Comparison of ENCODE assay signal across 15 cellular contexts in the genomic region with DNA sequence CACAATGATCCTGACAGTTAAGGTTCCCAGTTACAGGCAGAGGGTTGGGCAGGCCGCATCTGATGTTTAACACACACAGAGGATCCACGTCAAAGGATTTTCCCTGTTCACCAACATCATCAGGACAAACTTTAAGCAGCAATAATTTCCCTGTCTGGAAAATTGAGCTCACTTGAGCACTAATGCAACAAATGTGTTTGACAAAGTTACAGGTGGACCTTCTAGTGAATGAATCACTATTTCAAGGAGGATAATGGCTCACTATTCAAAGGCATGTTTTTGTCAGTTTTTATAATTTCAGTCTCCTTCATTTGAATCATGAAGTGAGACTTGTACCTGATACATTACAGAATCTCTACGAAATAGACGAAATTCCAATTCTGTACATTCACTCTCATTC.
DNase-seq lines count a peak whose midpoint lies in the region; ATAC-seq and TF ChIP-seq lines count a peak whose summit lies in the region.
"Had no signal": no experiment of that assay in that cellular context is flagged by ENCODE, and none has a peak within 500 bp of the region (broad histone marks: within the 10 kb centered on the region; RNA-seq: fewer than 3 reads in every experiment).

No MANE protein-coding gene starts in this region.

- no peak overlapping the region for H3K4me3 Mint-ChIP-seq in brain
- H3K4me3 Mint-ChIP-seq: IgD-negative memory B cell had no signal

- ATAC-seq in HG02840 (IDR thresholded peaks at IDR 0.05; ENCODE audit: low FRiP score, unreplicated experiment), result no peak
- ATAC-seq: HCT116 had no signal

- peak overlapping the region; percentile 60; the same call in 1 of the 2 replicates for H3K9ac ChIP-seq in BLaER1
- H3K9ac ChIP-seq: GM23248 had no signal

- peak overlapping the region in 3 of 5 experiments; percentile 26 to 87 (median 85) for H3K27ac Mint-ChIP-seq in brain
- H3K27ac Mint-ChIP-seq: CD4-positive, alpha-beta memory T cell had no signal

- peaks cover 71% of the 10 kb centered on the region for H3K4me1 Mint-ChIP-seq in brain

- H3K27ac ChIP-seq in BLaER1 (peak overlapping the region; percentile 29), HEK293 (ENCODE audit: extremely low read depth, low read depth, low read length) (no peak overlapping the region)
- H3K27ac ChIP-seq: C4-2B, GM23248 had no signal

- POLR2A ChIA-PET in HEK293 (lab: Yijun Ruan, JAX), result no interaction called here

- H3K36me3 Mint-ChIP-seq in brain, result peaks cover 51% of the 10 kb centered on the region

- peaks cover 21 to 36% (median 31%) of the 10 kb centered on the region in 5 experiments for H3K9me3 Mint-ChIP-seq in brain

- H3K4me2 ChIP-seq in BLaER1, result peak overlapping the region; percentile 90

- CTCF ChIA-PET in HEK293 (lab: Yijun Ruan, JAX), result no interaction called here

- H3K4me1 ChIP-seq in BLaER1 (peaks cover 73% of the 10 kb centered on the region), HEK293 (ENCODE audit: control insufficient read depth, insufficient read depth, low read length) (no peaks in the 10 kb centered on the region; the same call in 1 of the 2 replicates)

- peak; percentile 64 for DNase-seq in renal cortical epithelial cell (ENCODE audit: low read depth)
- no peak for DNase-seq in NCI-H1417 (lab: John Stamatoyannopoulos, UW)
- DNase-seq in stimulated activated naive CD4-positive, alpha-beta T cell (lab: John Stamatoyannopoulos, UW), result no peak
- DNase-seq: 8988T; CD4-positive, alpha-beta memory T cell; DMS153; GF-D8; GM23248 had no signal

- H3K27me3 Mint-ChIP-seq in brain, result no peaks in the 10 kb centered on the region

- H3K4me3 ChIP-seq in BLaER1, result peak overlapping the region; percentile 22; the same call in 1 of the 2 replicates
- no peak overlapping the region for H3K4me3 ChIP-seq in HEK293 (ENCODE audit: low read depth, low read length)
- H3K4me3 ChIP-seq: GM23248 had no signal

- TF ChIP-seq CTCF in HEK293 (tag by site-specific recombination; IDR thresholded peaks at IDR 0.05), result no peak
- TF ChIP-seq CTCF in brain (conservative IDR thresholded peaks at IDR 0.05), result no peak

- peaks cover 16% of the 10 kb centered on the region; the same call in 1 of the 2 replicates for H3K36me3 ChIP-seq in BLaER1
- H3K36me3 ChIP-seq in HEK293 (ENCODE audit: control insufficient read depth in 2 of 2, insufficient read depth in 1 of 2, low read length in 2 of 2), result no peaks in the 10 kb centered on the region

- H3K9me3 ChIP-seq in BLaER1, result peaks cover 38% of the 10 kb centered on the region
- no peaks in the 10 kb centered on the region for H3K9me3 ChIP-seq in HEK293 (ENCODE audit: control insufficient read depth, insufficient read depth, low read depth, low read length)

- H4K20me1 ChIP-seq in BLaER1, result peaks cover 66% of the 10 kb centered on the region

- no peaks in the 10 kb centered on the region for H3K27me3 ChIP-seq in BLaER1

TF ChIP-seq in HEK293, 187 proteins besides CTCF, POLR2A, EP300 and RAD21:
- TF ChIP-seq, protein P1, sequence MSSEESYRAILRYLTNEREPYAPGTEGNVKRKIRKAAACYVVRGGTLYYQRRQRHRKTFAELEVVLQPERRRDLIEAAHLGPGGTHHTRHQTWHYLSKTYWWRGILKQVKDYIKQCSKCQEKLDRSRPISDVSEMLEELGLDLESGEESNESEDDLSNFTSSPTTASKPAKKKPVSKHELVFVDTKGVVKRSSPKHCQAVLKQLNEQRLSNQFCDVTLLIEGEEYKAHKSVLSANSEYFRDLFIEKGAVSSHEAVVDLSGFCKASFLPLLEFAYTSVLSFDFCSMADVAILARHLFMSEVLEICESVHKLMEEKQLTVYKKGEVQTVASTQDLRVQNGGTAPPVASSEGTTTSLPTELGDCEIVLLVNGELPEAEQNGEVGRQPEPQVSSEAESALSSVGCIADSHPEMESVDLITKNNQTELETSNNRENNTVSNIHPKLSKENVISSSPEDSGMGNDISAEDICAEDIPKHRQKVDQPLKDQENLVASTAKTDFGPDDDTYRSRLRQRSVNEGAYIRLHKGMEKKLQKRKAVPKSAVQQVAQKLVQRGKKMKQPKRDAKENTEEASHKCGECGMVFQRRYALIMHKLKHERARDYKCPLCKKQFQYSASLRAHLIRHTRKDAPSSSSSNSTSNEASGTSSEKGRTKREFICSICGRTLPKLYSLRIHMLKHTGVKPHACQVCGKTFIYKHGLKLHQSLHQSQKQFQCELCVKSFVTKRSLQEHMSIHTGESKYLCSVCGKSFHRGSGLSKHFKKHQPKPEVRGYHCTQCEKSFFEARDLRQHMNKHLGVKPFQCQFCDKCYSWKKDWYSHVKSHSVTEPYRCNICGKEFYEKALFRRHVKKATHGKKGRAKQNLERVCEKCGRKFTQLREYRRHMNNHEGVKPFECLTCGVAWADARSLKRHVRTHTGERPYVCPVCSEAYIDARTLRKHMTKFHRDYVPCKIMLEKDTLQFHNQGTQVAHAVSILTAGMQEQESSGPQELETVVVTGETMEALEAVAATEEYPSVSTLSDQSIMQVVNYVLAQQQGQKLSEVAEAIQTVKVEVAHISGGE (tag by site-specific recombination; conservative IDR thresholded peaks at IDR 0.05; ENCODE audit: low read depth), result no peak
- TF ChIP-seq, protein P2, sequence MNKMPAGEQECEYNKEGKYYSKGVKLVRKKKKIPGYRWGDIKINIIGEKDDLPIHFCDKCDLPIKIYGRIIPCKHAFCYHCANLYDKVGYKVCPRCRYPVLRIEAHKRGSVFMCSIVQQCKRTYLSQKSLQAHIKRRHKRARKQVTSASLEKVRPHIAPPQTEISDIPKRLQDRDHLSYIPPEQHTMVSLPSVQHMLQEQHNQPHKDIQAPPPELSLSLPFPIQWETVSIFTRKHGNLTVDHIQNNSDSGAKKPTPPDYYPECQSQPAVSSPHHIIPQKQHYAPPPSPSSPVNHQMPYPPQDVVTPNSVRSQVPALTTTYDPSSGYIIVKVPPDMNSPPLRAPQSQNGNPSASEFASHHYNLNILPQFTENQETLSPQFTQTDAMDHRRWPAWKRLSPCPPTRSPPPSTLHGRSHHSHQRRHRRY (tag by site-specific recombination; IDR thresholded peaks at IDR 0.05), result no peak
- peak; percentile 95 for TF ChIP-seq SCRT2 (tag by site-specific recombination; IDR thresholded peaks at IDR 0.05)
- TF ChIP-seq, protein P3, sequence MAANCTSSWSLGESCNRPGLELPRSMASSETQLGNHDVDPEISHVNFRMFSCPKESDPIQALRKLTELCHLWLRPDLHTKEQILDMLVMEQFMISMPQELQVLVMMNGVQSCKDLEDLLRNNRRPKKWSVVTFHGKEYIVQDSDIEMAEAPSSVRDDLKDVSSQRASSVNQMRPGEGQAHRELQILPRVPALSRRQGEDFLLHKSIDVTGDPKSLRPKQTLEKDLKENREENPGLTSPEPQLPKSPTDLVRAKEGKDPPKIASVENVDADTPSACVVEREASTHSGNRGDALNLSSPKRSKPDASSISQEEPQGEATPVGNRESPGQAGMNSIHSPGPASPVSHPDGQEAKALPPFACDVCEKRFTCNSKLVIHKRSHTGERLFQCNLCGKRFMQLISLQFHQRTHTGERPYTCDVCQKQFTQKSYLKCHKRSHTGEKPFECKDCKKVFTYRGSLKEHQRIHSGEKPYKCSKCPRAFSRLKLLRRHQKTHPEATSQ (tag by site-specific recombination; IDR thresholded peaks at IDR 0.05), result no peak
- TF ChIP-seq SCRT1 (tag by site-specific recombination; IDR thresholded peaks at IDR 0.05; ENCODE audit: borderline replicate concordance), result peak; percentile 41; the same call in 1 of the 2 replicates
- no peak for TF ChIP-seq ZNF211 (tag by site-specific recombination; IDR thresholded peaks at IDR 0.05; ENCODE audit: low read depth)
- no peak for TF ChIP-seq ZNF658 (tag by site-specific recombination; IDR thresholded peaks at IDR 0.05)
